8 cellular contexts compared by ENCODE assay signal in the genomic region with DNA sequence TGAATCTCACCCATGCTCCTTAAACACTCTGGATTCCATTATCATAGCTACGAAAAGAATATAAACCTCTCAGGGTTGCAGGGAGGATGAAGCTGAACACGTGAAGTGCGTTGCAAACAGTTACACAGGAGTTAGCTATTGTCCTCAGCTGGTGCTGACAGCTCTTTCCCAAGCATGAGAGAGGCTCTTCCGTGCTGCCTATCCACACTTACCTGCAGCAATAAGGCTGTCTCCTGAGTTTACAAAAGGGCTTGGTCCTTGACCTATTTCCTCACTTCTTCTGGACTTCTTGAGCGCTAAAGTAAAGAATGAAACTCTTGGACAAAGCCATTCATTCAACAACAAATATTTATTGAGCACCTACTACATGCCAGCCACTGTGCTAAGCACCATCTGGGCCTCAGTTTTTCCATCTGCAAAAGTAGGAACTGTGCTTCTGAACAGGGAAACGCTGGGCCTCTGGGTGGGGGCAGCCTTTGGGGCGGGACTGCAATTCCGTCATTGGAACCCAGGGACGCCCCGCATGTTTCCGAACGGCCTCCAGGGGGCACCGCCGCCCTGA. TPM values are rescaled to one million over a fixed set of nuclear protein-coding genes. Genes with fewer than 3 reads are reported as not detected.
DNase-seq lines count a peak whose midpoint lies in the region; ATAC-seq and TF ChIP-seq lines count a peak whose summit lies in the region.

No MANE protein-coding gene starts in this region.

- ATAC-seq in HG03095 (IDR thresholded peaks at IDR 0.05; ENCODE audit: unreplicated experiment) (peak; percentile 71), HG03442 (IDR thresholded peaks at IDR 0.05; ENCODE audit: unreplicated experiment) (no peak)

- DNase-seq in GM03348 (ENCODE audit: low spot score) = peak; percentile 96
- DNase-seq in SIG-M5 (lab: John Stamatoyannopoulos, UW) = peak; percentile 12
- DNase-seq in activated naive CD8-positive, alpha-beta T cell treated with anti-CD3 and anti-CD28 coated beads for 36 hours = peak; percentile 93
- peak in 1 of 2 donors; percentile 91 for DNase-seq in cardiac muscle cell (ENCODE audit: low read depth in 1 of 2, low spot score in 1 of 2)
- peak; percentile 84 for DNase-seq in prostate gland (ENCODE audit: low spot score)

- H3K27ac ChIP-seq in cardiac muscle cell = peak overlapping the region; percentile 89
- peak overlapping the region; percentile 99 for H3K27ac ChIP-seq in prostate gland
- no peak overlapping the region for H3K27ac ChIP-seq in urinary bladder (ENCODE audit: low read depth)

- H3K4me1 ChIP-seq in cardiac muscle cell (ENCODE audit: low read depth) (no peaks in the 10 kb centered on the region), prostate gland (replicated peaks) (no peaks in the 10 kb centered on the region), urinary bladder (ENCODE audit: insufficient read depth) (no peaks in the 10 kb centered on the region)

- H3K4me3 Mint-ChIP-seq in activated naive CD8-positive, alpha-beta T cell treated with anti-CD3 and anti-CD28 coated beads for 36 hours = peak overlapping the region; percentile 85

- H3K36me3 ChIP-seq in cardiac muscle cell (no peaks in the 10 kb centered on the region), prostate gland (no peaks in the 10 kb centered on the region), urinary bladder (ENCODE audit: insufficient read depth) (no peaks in the 10 kb centered on the region)

- no peaks in the 10 kb centered on the region for H3K9me3 Mint-ChIP-seq in activated naive CD8-positive, alpha-beta T cell treated with anti-CD3 and anti-CD28 coated beads for 36 hours

- H3K9me3 ChIP-seq in cardiac muscle cell (ENCODE audit: low read depth) (no peaks in the 10 kb centered on the region), prostate gland (no peaks in the 10 kb centered on the region)

- no peaks in the 10 kb centered on the region for H3K27me3 Mint-ChIP-seq in activated naive CD8-positive, alpha-beta T cell treated with anti-CD3 and anti-CD28 coated beads for 36 hours

- no peaks in the 10 kb centered on the region for H3K27me3 ChIP-seq in cardiac muscle cell
- H3K27me3 ChIP-seq in prostate gland (replicated peaks; ENCODE audit: insufficient read depth) = no peaks in the 10 kb centered on the region

- peaks cover 20% of the 10 kb centered on the region for H3K4me1 Mint-ChIP-seq in activated naive CD8-positive, alpha-beta T cell treated with anti-CD3 and anti-CD28 coated beads for 36 hours

- no peak for TF ChIP-seq POLR2A in prostate gland (IDR thresholded peaks at IDR 0.05)

- H3K4me3 ChIP-seq in cardiac muscle cell (peak overlapping the region; percentile 55), prostate gland (peak overlapping the region; percentile 68 to 76), urinary bladder (ENCODE audit: low read depth, low read length) (peak overlapping the region; percentile 79)

- H3K27ac Mint-ChIP-seq in activated naive CD8-positive, alpha-beta T cell treated with anti-CD3 and anti-CD28 coated beads for 36 hours = peak overlapping the region; percentile 97

- 23% methylated on average over 14 of the region's 14 CpGs for WGBS in prostate gland
- WGBS in urinary bladder = 16% methylated on average over 14 of the region's 14 CpGs

- peaks cover 26% of the 10 kb centered on the region for H3K36me3 Mint-ChIP-seq in activated naive CD8-positive, alpha-beta T cell treated with anti-CD3 and anti-CD28 coated beads for 36 hours

- peak; percentile 84 for TF ChIP-seq CTCF in cardiac muscle cell (IDR thresholded peaks at IDR 0.05; ENCODE audit: low read depth, low read length)
- peak in 2 of 4 experiments; percentile 33 to 74 for TF ChIP-seq CTCF in prostate gland (IDR thresholded peaks at IDR 0.05)

- intact Hi-C loops in prostate gland (cut with DNase I) = loop anchor here (1.0 kb wide), 1 partner anchor 105 kb away; no protein-coding TSS in a partner anchor

RNA-seq across cellular contexts. Expression of a gene that starts 0.7 kb away (rescaled TPM):
- total RNA-seq in activated naive CD8-positive, alpha-beta T cell treated with anti-CD3 and anti-CD28 coated beads for 36 hours = 100 to 1,000 TPM; 114 TPM
- total RNA-seq in cardiac muscle cell (189 and 224 TPM in 2 replicates), prostate gland (100 to 1,000 TPM in 1 of 2 donors, 10 to 100 TPM in 1; 86.5 to 135 TPM), urinary bladder (37.9 TPM)
- polyA plus RNA-seq in cardiac muscle cell (230 and 246 TPM in 2 replicates), urinary bladder (170 TPM)

RNA-seq across cellular contexts. Expression of a gene that starts 14.0 kb away (rescaled TPM):
- 1 to 10 TPM; 7.3 to 9.0 TPM for total RNA-seq in activated naive CD8-positive, alpha-beta T cell treated with anti-CD3 and anti-CD28 coated beads for 36 hours
- 24.5 and 33.0 TPM in 2 replicates for total RNA-seq in cardiac muscle cell
- polyA plus RNA-seq in cardiac muscle cell = 38.4 and 41.3 TPM in 2 replicates
- 10 to 100 TPM; 23.4 to 25.2 TPM for total RNA-seq in prostate gland
- total RNA-seq in urinary bladder = 9.4 TPM
- polyA plus RNA-seq in urinary bladder = 34.5 TPM

RNA-seq across cellular contexts. Expression of a gene that starts 16.4 kb away (rescaled TPM):
- under 1 TPM in 1 of 2 experiments, not detected in 1; 0.08 TPM for total RNA-seq in activated naive CD8-positive, alpha-beta T cell treated with anti-CD3 and anti-CD28 coated beads for 36 hours
- total RNA-seq in cardiac muscle cell (0.21 and 0.25 TPM in 2 replicates), prostate gland (1 to 10 TPM; 1.5 TPM), urinary bladder (0.85 TPM)
- polyA plus RNA-seq in cardiac muscle cell (not detected in 2 replicates), urinary bladder (5.8 TPM)

RNA-seq across cellular contexts. Expression of a gene that starts 27.8 kb away (rescaled TPM):
- 10 to 100 TPM; 16.2 to 17.3 TPM for total RNA-seq in activated naive CD8-positive, alpha-beta T cell treated with anti-CD3 and anti-CD28 coated beads for 36 hours
- total RNA-seq in cardiac muscle cell = 22.3 and 24.6 TPM in 2 replicates
- polyA plus RNA-seq in cardiac muscle cell = 23.6 and 32.7 TPM in 2 replicates
- total RNA-seq in prostate gland = 10 to 100 TPM; 25.0 to 29.4 TPM
- total RNA-seq in urinary bladder = 3.0 TPM
- polyA plus RNA-seq in urinary bladder = 14.7 TPM

RNA-seq across cellular contexts. Expression of a gene that starts 41.3 kb away (rescaled TPM):
- total RNA-seq in activated naive CD8-positive, alpha-beta T cell treated with anti-CD3 and anti-CD28 coated beads for 36 hours = under 1 TPM in 1 of 2 experiments, not detected in 1; 0.14 TPM
- total RNA-seq in cardiac muscle cell (not detected in 2 replicates), prostate gland (1 to 10 TPM in 1 of 2 donors, not detected in 1; 7.4 TPM), urinary bladder (not detected)
- polyA plus RNA-seq in cardiac muscle cell (0.06 TPM in 1 of 2 replicates, not detected in the other), urinary bladder (not detected)
